In the genomic region with DNA sequence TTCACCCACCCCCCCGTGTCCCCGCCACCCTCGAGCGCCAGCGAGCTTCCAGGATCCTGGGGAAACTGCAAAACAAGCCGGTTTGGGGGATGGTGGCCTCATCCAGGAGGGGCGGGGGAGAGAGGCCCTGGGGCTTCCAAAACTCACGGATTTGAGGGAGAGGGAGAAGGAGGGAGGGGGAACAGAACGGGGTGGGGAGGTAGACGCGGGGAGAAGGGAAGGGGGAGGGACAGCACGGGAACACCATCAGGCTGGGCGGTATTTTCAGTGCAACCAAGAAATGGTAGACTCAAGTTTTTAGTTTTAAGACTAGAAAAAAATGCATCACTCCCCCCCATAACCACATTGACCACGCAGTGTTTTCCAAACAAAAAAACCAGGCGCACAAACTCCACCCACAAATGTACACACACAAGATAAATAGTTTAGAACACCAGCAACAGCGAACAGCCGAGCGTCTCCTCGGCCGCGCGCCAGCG, we compare ENCODE assay signal across 6 cellular contexts. TPM values are rescaled to one million over a fixed set of nuclear protein-coding genes. Genes with fewer than 3 reads are reported as not detected.
DNase-seq lines count a peak whose midpoint lies in the region; ATAC-seq and TF ChIP-seq lines count a peak whose summit lies in the region.

No MANE protein-coding gene starts in this region.

- in situ Hi-C loops in mammary epithelial cell (cut with MboI; ENCODE audit: low sequenced_read_pairs in 2 of 2) = no loop called here

- H3K4me1 ChIP-seq in mammary epithelial cell (ENCODE audit: insufficient read depth, low read length) = peaks cover 42% of the 10 kb centered on the region
- H3K4me1 ChIP-seq in neuron (ENCODE audit: insufficient read depth, low read length) = peaks cover 69% of the 10 kb centered on the region

- CTCF ChIA-PET in mammary epithelial cell (lab: Charles Lee; ENCODE audit: low non-redundant PET) = no interaction called here

- H3K36me3 ChIP-seq in mammary epithelial cell (ENCODE audit: insufficient read depth, low read length) (no peaks in the 10 kb centered on the region), neuron (ENCODE audit: insufficient read depth, low read length) (peaks cover 9% of the 10 kb centered on the region)

- H3K79me2 ChIP-seq in mammary epithelial cell (ENCODE audit: insufficient read depth, low read length) = no peaks in the 10 kb centered on the region

- H3K27ac ChIP-seq in mammary epithelial cell (ENCODE audit: insufficient read depth, low read depth, low read length) = no peak overlapping the region

- H3K27me3 ChIP-seq in mammary epithelial cell (ENCODE audit: insufficient read depth, low read length) (peaks cover 2% of the 10 kb centered on the region), neuron (ENCODE audit: insufficient read depth, low read length) (no peaks in the 10 kb centered on the region)

- no peak overlapping the region for H3K9ac ChIP-seq in mammary epithelial cell (ENCODE audit: insufficient read depth, low read length)

- H4K20me1 ChIP-seq in mammary epithelial cell (ENCODE audit: insufficient read depth, low read length) = peaks cover 5% of the 10 kb centered on the region

- no peak for TF ChIP-seq CTCF in mammary epithelial cell (conservative IDR thresholded peaks at IDR 0.05 in 1 of 2, IDR thresholded peaks at IDR 0.05 in 1 of 2; ENCODE audit: extremely low read depth in 1 of 2, insufficient read depth in 1 of 2, low read depth in 1 of 2, low read length in 2 of 2)

- intact Hi-C loops in mammary epithelial cell (cut with micrococcal nuclease) = no loop called here

- BruUV-seq in mammary epithelial cell (replicated peaks; lab: Mats Ljungman, UMichigan) = no TSS peak

- dilution Hi-C loops in mammary epithelial cell (cut with HindIII; ENCODE audit: low sequenced_read_pairs) = no loop called here

- 20% methylated on average over 3 of the region's 23 CpGs for WGBS in mammary epithelial cell (ENCODE audit: low coverage, missing lambda C conversion rate)

- H3K4me2 ChIP-seq in mammary epithelial cell (ENCODE audit: insufficient read depth, low read depth, low read length) = peak overlapping the region; percentile 83

- H2AFZ ChIP-seq in mammary epithelial cell (ENCODE audit: low read depth, low read length) (peak overlapping the region; percentile 57), neuron (ENCODE audit: low read depth, low read length) (no peak overlapping the region)

- ATAC-seq in HG02973 (IDR thresholded peaks at IDR 0.05; ENCODE audit: unreplicated experiment) = no peak

- H3K4me3 ChIP-seq in mammary epithelial cell (replicated peaks in 1 of 3; ENCODE audit: insufficient read depth in 1 of 3, low read depth in 2 of 3, low read length in 3 of 3) (peak overlapping the region; percentile 25 to 35 (median 28)), neuron (ENCODE audit: low read length) (peak overlapping the region; percentile 84)

- H3K9me3 ChIP-seq in mammary epithelial cell (replicated peaks; ENCODE audit: insufficient read depth, low read length) = no peaks in the 10 kb centered on the region
- H3K9me3 ChIP-seq in neuron (ENCODE audit: low read length) = no peaks in the 10 kb centered on the region

- DNase-seq in HuH-7.5 (ENCODE audit: low spot score) (peak; percentile 84), mammary epithelial cell (no peak), C1 segment of cervical spinal cord (lab: John Stamatoyannopoulos, UW) (no peak), MV-4-11 (lab: John Stamatoyannopoulos, UW) (no peak)

RNA-seq across cellular contexts. Expression of a gene that starts 1.4 kb away (rescaled TPM):
- total RNA-seq in mammary epithelial cell = 1 to 10 TPM in 1 of 2 donors, under 1 TPM in 1; 0.50 to 1.2 TPM
- polyA plus RNA-seq in mammary epithelial cell = 0.37 TPM
- polyA minus RNA-seq in mammary epithelial cell = not detected

RNA-seq across cellular contexts. Expression of a gene that starts 23.1 kb away (rescaled TPM):
- total RNA-seq in mammary epithelial cell = 1 to 10 TPM in 1 of 2 donors, under 1 TPM in 1; 0.73 to 1.5 TPM
- 0.11 TPM for polyA plus RNA-seq in mammary epithelial cell
- polyA minus RNA-seq in mammary epithelial cell = not detected

RNA-seq across cellular contexts. Expression of a gene that starts 45.5 kb away (rescaled TPM):
- total RNA-seq in mammary epithelial cell = 10 to 100 TPM; 39.5 to 54.9 TPM
- 44.4 TPM for polyA plus RNA-seq in mammary epithelial cell
- polyA minus RNA-seq in mammary epithelial cell = 37.9 TPM

RNA-seq across cellular contexts. Expression of a gene that starts 49.6 kb away (rescaled TPM):
- total RNA-seq in mammary epithelial cell = not detected
- polyA plus RNA-seq in mammary epithelial cell = not detected
- polyA minus RNA-seq in mammary epithelial cell = not detected

RNA-seq across cellular contexts. Expression of a gene that starts 59.6 kb away (rescaled TPM):
- 100 to 1,000 TPM; 177 to 464 TPM for total RNA-seq in mammary epithelial cell
- polyA plus RNA-seq in mammary epithelial cell = 853 TPM
- 613 TPM for polyA minus RNA-seq in mammary epithelial cell
